Comparison of ENCODE assay signal across 8 cellular contexts in genomic region chr2:24918326-24919099, GRCh38. TPM values are rescaled to one million over a fixed set of nuclear protein-coding genes. Genes with fewer than 3 reads are reported as not detected.
DNase-seq lines count a peak whose midpoint lies in the region; ATAC-seq and TF ChIP-seq lines count a peak whose summit lies in the region.

No MANE protein-coding gene starts in this region.

- H3K27me3 Mint-ChIP-seq in activated naive CD4-positive, alpha-beta T cell treated with anti-CD3 and anti-CD28 coated beads, Interleukin-2, amount 10 ng/mL, durations not matched to agents 7 days and 5 days, result peaks cover 12% of the 10 kb centered on the region
- peaks cover 11% of the 10 kb centered on the region for H3K27me3 Mint-ChIP-seq in type B pancreatic cell

- CTCF ChIA-PET in activated naive CD4-positive, alpha-beta T cell treated with anti-CD3 and anti-CD28 coated beads, Interleukin-2, amount 10 ng/mL, durations not matched to agents 7 days and 5 days (lab: Charles Lee), result interaction anchor here (1.0 kb wide), 1 partner anchor 508 kb away, joined by 3 read pairs; no protein-coding TSS in a partner anchor

- H3K27ac Mint-ChIP-seq in activated naive CD4-positive, alpha-beta T cell treated with anti-CD3 and anti-CD28 coated beads, Interleukin-2, amount 10 ng/mL, durations not matched to agents 7 days and 5 days, result peak overlapping the region; percentile 89
- H3K27ac Mint-ChIP-seq in type B pancreatic cell, result no peak overlapping the region

- H3K4me3 ChIP-seq in ascending aorta (peak overlapping the region; percentile 72 to 93), lower lobe of right lung (peak overlapping the region; percentile 69)

- H3K9me3 ChIP-seq in ascending aorta (no peaks in the 10 kb centered on the region), lower lobe of right lung (no peaks in the 10 kb centered on the region)

- ATAC-seq in lower lobe of right lung, result peak in 1 of 2 donors; percentile 1
- ATAC-seq in GM21515 (IDR thresholded peaks at IDR 0.05; ENCODE audit: unreplicated experiment), result no peak

- DNase-seq in activated naive CD4-positive, alpha-beta T cell treated with anti-CD3 and anti-CD28 coated beads, Interleukin-2, amount 10 ng/mL, durations not matched to agents 7 days and 5 days, result no peak
- no peak for DNase-seq in activated naive CD4-positive, alpha-beta T cell (lab: John Stamatoyannopoulos, UW)
- DNase-seq in ascending aorta (ENCODE audit: low spot score in 2 of 2), result no peak
- DNase-seq in lower lobe of right lung, result no peak
- DNase-seq in type B pancreatic cell (ENCODE audit: extremely low spot score, unreplicated experiment), result no peak
- DNase-seq in NCI-H226, result no peak
- no peak for DNase-seq in NCI-H2029 (lab: John Stamatoyannopoulos, UW)

- intact Hi-C loops in ascending aorta (cut with DNase I) (no loop called here), lower lobe of right lung (cut with DNase I) (no loop called here)

- H3K9me3 Mint-ChIP-seq in activated naive CD4-positive, alpha-beta T cell treated with anti-CD3 and anti-CD28 coated beads, Interleukin-2, amount 10 ng/mL, durations not matched to agents 7 days and 5 days, result no peaks in the 10 kb centered on the region
- no peaks in the 10 kb centered on the region for H3K9me3 Mint-ChIP-seq in type B pancreatic cell

- H3K27me3 ChIP-seq in ascending aorta (no peaks in the 10 kb centered on the region), lower lobe of right lung (ENCODE audit: low read depth) (no peaks in the 10 kb centered on the region)

- H3K27ac ChIP-seq in ascending aorta (peak overlapping the region; percentile 42 to 60), lower lobe of right lung (peak overlapping the region; percentile 65)

- no peak for TF ChIP-seq CTCF in ascending aorta (IDR thresholded peaks at IDR 0.05)
- TF ChIP-seq CTCF in lower lobe of right lung (IDR thresholded peaks at IDR 0.05), result no peak
- no peak for TF ChIP-seq CTCF in type B pancreatic cell (conservative IDR thresholded peaks at IDR 0.05)

- H3K4me1 ChIP-seq in ascending aorta, result peaks cover 0 to 5% of the 10 kb centered on the region in 2 donors
- H3K4me1 ChIP-seq in lower lobe of right lung, result peaks cover 14% of the 10 kb centered on the region

- H3K36me3 Mint-ChIP-seq in activated naive CD4-positive, alpha-beta T cell treated with anti-CD3 and anti-CD28 coated beads, Interleukin-2, amount 10 ng/mL, durations not matched to agents 7 days and 5 days, result peaks cover 19% of the 10 kb centered on the region
- H3K36me3 Mint-ChIP-seq in type B pancreatic cell, result peaks cover 7% of the 10 kb centered on the region

- peak overlapping the region; percentile 98 for H3K4me3 Mint-ChIP-seq in activated naive CD4-positive, alpha-beta T cell treated with anti-CD3 and anti-CD28 coated beads, Interleukin-2, amount 10 ng/mL, durations not matched to agents 7 days and 5 days
- H3K4me3 Mint-ChIP-seq in type B pancreatic cell, result peak overlapping the region; percentile 90

- H3K36me3 ChIP-seq in ascending aorta (no peaks in the 10 kb centered on the region), lower lobe of right lung (no peaks in the 10 kb centered on the region)

- H3K4me1 Mint-ChIP-seq in activated naive CD4-positive, alpha-beta T cell treated with anti-CD3 and anti-CD28 coated beads, Interleukin-2, amount 10 ng/mL, durations not matched to agents 7 days and 5 days, result peaks cover 38% of the 10 kb centered on the region
- H3K4me1 Mint-ChIP-seq in type B pancreatic cell (ENCODE audit: unreplicated experiment), result peaks cover 15% of the 10 kb centered on the region

RNA-seq across cellular contexts. Expression of gene ADCY3, which starts 1.5 kb away (rescaled TPM):
- 140 TPM for total RNA-seq in ascending aorta
- total RNA-seq in lower lobe of right lung, result 36.1 TPM
- total RNA-seq in type B pancreatic cell (ENCODE audit: low replicate concordance), result 22.1 and 46.2 TPM in 2 replicates

RNA-seq across cellular contexts. Expression of gene DNAJC27, which starts 53.2 kb away (rescaled TPM):
- total RNA-seq in ascending aorta (3.6 TPM), lower lobe of right lung (5.0 TPM), type B pancreatic cell (ENCODE audit: low replicate concordance) (7.5 and 9.1 TPM in 2 replicates)
